ENCODE assay signal across 21 cellular contexts in the genomic region with DNA sequence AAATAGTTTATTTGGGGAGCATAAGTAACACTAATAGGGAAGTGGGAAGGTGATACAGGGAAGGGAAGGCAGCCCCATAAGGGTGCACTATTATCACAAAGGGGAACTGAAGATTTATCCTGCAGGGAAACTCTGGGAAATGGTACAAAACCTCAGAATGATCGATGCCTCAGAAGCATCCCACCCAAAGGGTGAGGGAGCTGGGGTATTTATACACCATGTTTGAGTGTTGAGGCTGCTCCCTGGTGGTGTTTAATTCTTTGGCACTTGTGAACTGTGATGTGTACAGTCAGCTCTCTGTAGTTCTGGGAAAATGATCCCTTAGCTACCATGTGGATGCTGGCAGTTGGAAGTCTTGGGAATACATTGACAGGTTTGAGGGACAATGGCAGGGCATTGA.
"Had no signal": no experiment of that assay in that cellular context is flagged by ENCODE, and none has a peak within 500 bp of the region (broad histone marks: within the 10 kb centered on the region; RNA-seq: fewer than 3 reads in every experiment).

No MANE protein-coding gene starts in this region.

- H3K9ac ChIP-seq: SK-N-SH had no signal

- H3K9me2 ChIP-seq: SK-N-SH had no signal

- DNase-seq: Kasumi-1, KG1, MM.1S, NCI-H1092 treated with DMSO at 0.1 percent for 48 hours, NCI-H1436 treated with DMSO at 0.1 percent for 48 hours, NCI-H1694, NCI-H187 treated with DMSO at 0.1 percent for 48 hours, NCI-H2029 treated with DMSO at 0.1 percent for 48 hours, NCI-H226, NCI-H446, NCI-H510A, NCI-H524 treated with DMSO at 0.1 percent for 48 hours, NCI-H69, NCI-H774, PC-3, SHP77, SK-N-SH, SW 1271, T-cell had no signal

- ATAC-seq: Panc1, PC-3, T-cell had no signal

- H3K9me3 ChIP-seq: SK-N-SH had no signal

- H3K4me2 ChIP-seq: SK-N-SH had no signal

- H3K27ac ChIP-seq: RWPE1 had no signal
